In genomic region chr4:138300616-138301015, GRCh38 we compare ENCODE assay signal across 25 cellular contexts. TPM values are rescaled to one million over a fixed set of nuclear protein-coding genes. Genes with fewer than 3 reads are reported as not detected.
DNase-seq lines count a peak whose midpoint lies in the region; ATAC-seq, FAIRE-seq and TF ChIP-seq lines count a peak whose summit lies in the region.
"Had no signal": no experiment of that assay in that cellular context is flagged by ENCODE, and none has a peak within 500 bp of the region (broad histone marks: within the 10 kb centered on the region; RNA-seq: fewer than 3 reads in every experiment).

No MANE protein-coding gene starts in this region.

- no peaks in the 10 kb centered on the region for H3K36me3 ChIP-seq in mesenchymal stem cell (ENCODE audit: control insufficient read depth in 1 of 2, insufficient read depth in 2 of 2, low read depth in 1 of 2, low read length in 2 of 2)
- H3K36me3 ChIP-seq: BLaER1, SJSA1 had no signal

- no peak overlapping the region for H2AFZ ChIP-seq in mesenchymal stem cell (ENCODE audit: low read depth, low read length)

- H4K8ac ChIP-seq in mesenchymal stem cell (ENCODE audit: low read length), result no peak overlapping the region

- no peak overlapping the region for H2BK5ac ChIP-seq in mesenchymal stem cell (ENCODE audit: low read depth, low read length, poor library complexity, severe bottlenecking)

- H3K18ac ChIP-seq in mesenchymal stem cell (ENCODE audit: low read depth in 1 of 2, low read length in 2 of 2), result no peak overlapping the region

- H3K79me1 ChIP-seq in mesenchymal stem cell (replicated peaks; ENCODE audit: low read length, poor library complexity, severe bottlenecking), result no peaks in the 10 kb centered on the region

- TF ChIP-seq CTCF in cardiac fibroblast (IDR thresholded peaks at IDR 0.05; ENCODE audit: low read depth, low read length), result no peak

- H4K91ac ChIP-seq in mesenchymal stem cell (ENCODE audit: low read length), result no peak overlapping the region

- no peaks in the 10 kb centered on the region for H3K27me3 ChIP-seq in mesenchymal stem cell (ENCODE audit: control insufficient read depth in 1 of 2, insufficient read depth in 1 of 2, low read length in 2 of 2)
- H3K27me3 ChIP-seq: BLaER1, SJSA1 had no signal

- H2BK12ac ChIP-seq in mesenchymal stem cell (ENCODE audit: low read length in 2 of 2), result no peak overlapping the region

- no peak for ATAC-seq in GM18909 (IDR thresholded peaks at IDR 0.05; ENCODE audit: poor library complexity, unreplicated experiment)
- ATAC-seq: Right ventricle myocardium inferior had no signal

- no peak overlapping the region for H2AK5ac ChIP-seq in mesenchymal stem cell (ENCODE audit: low read length, severe bottlenecking)

- no peak overlapping the region for H2BK120ac ChIP-seq in mesenchymal stem cell (ENCODE audit: low read depth, low read length)

- H3K4ac ChIP-seq in mesenchymal stem cell (ENCODE audit: low read depth in 1 of 2, low read length in 2 of 2), result no peak overlapping the region

- H3K9me3 ChIP-seq in mesenchymal stem cell (ENCODE audit: control insufficient read depth, low read length), result no peaks in the 10 kb centered on the region
- H3K9me3 ChIP-seq: BLaER1, Caco-2, SJSA1 had no signal

- no peak overlapping the region for H2BK15ac ChIP-seq in mesenchymal stem cell (ENCODE audit: low read depth, poor library complexity, severe bottlenecking)

- DNase-seq in EH (ENCODE audit: low read depth) (peak; percentile 22), M059J (ENCODE audit: low read depth) (peak; percentile 42), cardiac fibroblast (ENCODE audit: low read depth in 2 of 2) (peak; percentile 1 to 15), mesenchymal stem cell (peak; percentile 50), NCI-H1092 (lab: John Stamatoyannopoulos, UW) (no peak), GM19239 (ENCODE audit: insufficient read length, low spot score) (no peak), caudate nucleus (lab: John Stamatoyannopoulos, UW) (no peak)
- DNase-seq: ACHN; Caco-2; CD4-positive, alpha-beta T cell; DMS 273 treated with DMSO at 0.1 percent for 48 hours; DMS79 treated with DMSO at 0.1 percent for 48 hours; H9; NCI-H1417; NCI-H187; NCI-H2107; NCI-H446 treated with DMSO at 0.1 percent for 48 hours; NCI-H526 treated with DMSO at 0.1 percent for 48 hours had no signal

- FAIRE-seq in GM19239 (lab: Jason Lieb, UNC), result no peak
- FAIRE-seq: G401.6 had no signal

- H3K9ac ChIP-seq in mesenchymal stem cell (ENCODE audit: low read length), result no peak overlapping the region
- H3K9ac ChIP-seq: BLaER1, KMS-11 had no signal

- H3K4me1 ChIP-seq in mesenchymal stem cell (ENCODE audit: control insufficient read depth, insufficient read depth, low read depth, low read length), result no peaks in the 10 kb centered on the region
- H3K4me1 ChIP-seq: BLaER1, Caco-2, SJSA1 had no signal

- H3K27ac ChIP-seq in mesenchymal stem cell (ENCODE audit: low read length, poor library complexity, severe bottlenecking) (no peak overlapping the region), caudate nucleus (ENCODE audit: low read depth, low read length) (no peak overlapping the region)
- H3K27ac ChIP-seq: 22Rv1, BLaER1, KMS-11, SJSA1 had no signal

- H3K23ac ChIP-seq in mesenchymal stem cell (ENCODE audit: low read length in 2 of 2), result no peak overlapping the region

- H3K14ac ChIP-seq in mesenchymal stem cell (ENCODE audit: low read length in 2 of 2), result no peak overlapping the region

- no peak overlapping the region for H3K4me2 ChIP-seq in mesenchymal stem cell (ENCODE audit: low read length, poor library complexity, severe bottlenecking)
- H3K4me2 ChIP-seq: BLaER1, KMS-11 had no signal

- no peak overlapping the region for H3K4me3 ChIP-seq in cardiac fibroblast (replicated peaks in 1 of 2; ENCODE audit: low read depth in 2 of 2, low read length in 2 of 2)
- H3K4me3 ChIP-seq in mesenchymal stem cell (ENCODE audit: insufficient read depth in 1 of 2, low read depth in 1 of 2, low read length in 2 of 2), result no peak overlapping the region
- H3K4me3 ChIP-seq: BLaER1, SJSA1 had no signal

RNA-seq across cellular contexts. Expression of gene SLC7A11, which starts 58.5 kb away (rescaled TPM):
- total RNA-seq in M059J (2014; rRNA removed; shearing (Covaris generic)), result 7.8 and 9.2 TPM in 2 replicates
- 27.4 TPM for polyA plus RNA-seq in mesenchymal stem cell (2013, experiment 1 of 2)
- polyA plus RNA-seq in mesenchymal stem cell (2013, experiment 2 of 2), result 27.6 TPM

Comparison
In these comparisons a context has a peak if more than half of its experiments do, and no peak if none do; other contexts are left out.
1. DNase-seq: peak in EH (single experiment), M059J (single experiment), cardiac fibroblast (2 of 2) and mesenchymal stem cell (single experiment); none in NCI-H1092 (single experiment), GM19239 (single experiment) and caudate nucleus (0 of 61).